In the genomic region with DNA sequence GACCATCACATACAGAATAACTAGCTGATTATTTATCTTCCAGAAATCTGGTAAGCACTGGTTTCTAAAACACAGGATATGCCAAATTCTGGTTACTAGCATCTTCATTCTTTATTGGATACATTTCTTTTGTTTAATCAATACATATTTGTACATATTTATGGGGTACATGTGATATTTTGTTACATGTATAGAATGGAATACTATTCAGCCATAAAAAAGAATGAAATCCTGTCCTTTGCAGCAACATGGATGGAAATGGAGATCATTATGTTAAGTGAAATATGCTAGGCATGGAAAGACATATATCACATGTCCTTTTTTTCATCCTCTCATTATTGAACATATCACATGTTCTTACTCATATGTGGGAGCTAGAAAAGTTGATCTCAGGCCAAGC, we compare ENCODE assay signal across 8 cellular contexts.
"Had no signal": no experiment of that assay in that cellular context is flagged by ENCODE, and none has a peak within 500 bp of the region (broad histone marks: within the 10 kb centered on the region; RNA-seq: fewer than 3 reads in every experiment).

No MANE protein-coding gene starts in this region.

- H3K4me1 ChIP-seq: HAP-1 had no signal

- H3K36me3 ChIP-seq: HAP-1 had no signal

- ATAC-seq: HCT116, HepG2 had no signal

- H3K27ac Mint-ChIP-seq: IgD-negative memory B cell had no signal

- H3K27me3 Mint-ChIP-seq: IgD-negative memory B cell had no signal

- H3K27ac ChIP-seq: GM23248 had no signal

- H3K4me3 Mint-ChIP-seq: IgD-negative memory B cell had no signal

- H3K4me3 ChIP-seq: GM23248, HAP-1 had no signal

- H3K9me3 ChIP-seq: HAP-1 had no signal

- DNase-seq: GM23248, GOT3, H7, KG1 had no signal

- H3K9me3 Mint-ChIP-seq: IgD-negative memory B cell had no signal
